Comparison of ENCODE assay signal across 25 cellular contexts in genomic region chr10:130836344-130836743, GRCh38.
"Had no signal": no experiment of that assay in that cellular context is flagged by ENCODE, and none has a peak within 500 bp of the region (broad histone marks: within the 10 kb centered on the region; RNA-seq: fewer than 3 reads in every experiment).

No MANE protein-coding gene starts in this region.

- H3K9me3 ChIP-seq: suprapubic skin, testis, thoracic aorta, thyroid gland, tibial artery, transverse colon, upper lobe of left lung, upper lobe of right lung, uterus, vagina had no signal

- DNase-seq: stimulated activated CD4-positive, alpha-beta T cell treated with anti-CD3 and anti-CD28 coated beads, Interleukin-2, amount 100 ng/mL, for 48 hours; stimulated activated CD4-positive, alpha-beta T cell treated with anti-CD3 and anti-CD28 coated beads, Interleukin-4, amount 100 ng/mL, for 1 hour; stimulated activated CD4-positive, alpha-beta T cell treated with anti-CD3 and anti-CD28 coated beads, Interleukin-4, amount 100 ng/mL, for 24 hours; stimulated activated CD4-positive, alpha-beta T cell treated with anti-CD3 and anti-CD28 coated beads, Interleukin-4, amount 100 ng/mL, for 4 hours; stimulated activated CD8-positive, alpha-beta memory T cell treated with anti-CD3 and anti-CD28 coated beads, Interleukin-4, amount 100 ng/mL, for 48 hours; stimulated activated naive B cell treated with anti-CD40 and anti-IgM and Interleukin-4, amounts not matched to agents 10 μg/mL and 1 μg/mL and 100 μg/mL, for 72 hours; stimulated activated naive CD4-positive, alpha-beta T cell; stimulated activated naive CD4-positive, alpha-beta T cell treated with Interleukin-2 at 50 U/mL for 16 hours; stimulated activated naive CD8-positive, alpha-beta T cell treated with anti-CD3 and anti-CD28 coated beads, Interleukin-15, amount 100 ng/mL, for 72 hours; stimulated activated naive CD8-positive, alpha-beta T cell treated with anti-CD3 and anti-CD28 coated beads, Interleukin-15, Interleukin-2, amounts not matched to agents 100 U/mL and 50 U/mL, for 24 hours; stomach; substantia nigra; testis; thyroid gland; tibial artery; transverse colon; trophoblast cell; upper lobe of right lung; uterus had no signal

- H3K27me3 ChIP-seq: suprapubic skin, testis, thyroid gland, tibial artery, tibial nerve, transverse colon, upper lobe of left lung, upper lobe of right lung, uterus, vagina had no signal

- ATAC-seq: stimulated activated effector memory CD8-positive, alpha-beta T cell treated with anti-CD3 and anti-CD28 coated beads, Interleukin-12 subunit alpha, Interleukin-12 subunit beta, amount 100 ng/mL, for 72 hours; stimulated activated naive B cell treated with anti-CD40 and anti-IgM and Interleukin-4, amounts not matched to agents 10 μg/mL and 1 μg/mL and 100 μg/mL, for 72 hours; stimulated activated naive CD8-positive, alpha-beta T cell treated with anti-CD3 and anti-CD28 coated beads, Interleukin-15, Interleukin-2, amounts not matched to agents 100 U/mL and 50 U/mL, for 24 hours; upper lobe of right lung had no signal

- H3K4me1 ChIP-seq: stomach, suprapubic skin, testis, thyroid gland, tibial artery, tibial nerve, transverse colon, upper lobe of left lung, upper lobe of right lung, uterus, vagina had no signal

- H3K27ac ChIP-seq: stomach, suprapubic skin, testis, thoracic aorta, thyroid gland, tibial artery, tibial nerve, transverse colon, upper lobe of left lung, upper lobe of right lung, uterus, vagina had no signal

- H3K36me3 ChIP-seq: stomach, suprapubic skin, thoracic aorta, thyroid gland, tibial artery, tibial nerve, transverse colon, upper lobe of left lung, upper lobe of right lung, uterus, vagina had no signal

- H3K4me3 ChIP-seq: stomach, suprapubic skin, testis, thoracic aorta, thyroid gland, tibial artery, tibial nerve, transverse colon, upper lobe of left lung, upper lobe of right lung, uterus, vagina had no signal
